Comparison of ENCODE assay signal across 14 cellular contexts in the genomic region with DNA sequence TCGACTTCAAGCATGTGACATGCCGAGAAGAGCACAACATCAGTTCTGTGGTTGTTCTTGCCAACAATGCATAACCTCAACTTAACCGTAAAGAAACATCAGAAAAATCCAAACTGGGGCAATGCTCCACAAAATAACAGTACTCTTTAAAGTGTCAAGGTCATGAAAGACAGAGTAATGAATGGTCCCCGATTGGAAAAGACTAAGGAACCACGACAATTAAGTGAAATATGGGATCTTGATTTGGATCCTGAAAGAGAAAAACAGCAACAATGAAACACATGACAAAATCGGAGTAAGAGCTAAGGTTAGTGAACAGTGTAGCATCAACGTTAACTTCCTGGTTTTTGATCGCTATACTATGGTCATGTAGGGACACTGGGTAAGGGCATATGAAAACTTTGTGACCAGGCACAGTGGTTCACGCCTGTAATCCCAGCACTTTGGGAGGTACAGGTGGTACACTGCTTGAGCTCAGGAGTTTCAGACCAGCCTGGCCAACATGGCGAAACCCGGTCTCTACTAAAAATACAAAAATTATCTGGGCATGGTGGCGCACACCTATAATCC. TPM values are rescaled to one million over a fixed set of nuclear protein-coding genes. Genes with fewer than 3 reads are reported as not detected.
DNase-seq lines count a peak whose midpoint lies in the region; ATAC-seq and TF ChIP-seq lines count a peak whose summit lies in the region.
"Had no signal": no experiment of that assay in that cellular context is flagged by ENCODE, and none has a peak within 500 bp of the region (broad histone marks: within the 10 kb centered on the region; RNA-seq: fewer than 3 reads in every experiment).

No MANE protein-coding gene starts in this region.

- intact Hi-C loops in CD4-positive, alpha-beta T cell (cut with DNase I, micrococcal nuclease) = loop anchor here in 1 of 2 experiments (1.0 to 2.0 kb wide), 3 partner anchors 7 to 65 kb away; no protein-coding TSS in a partner anchor
- intact Hi-C loops in activated T-helper 2 cell treated with anti-CD3 and anti-CD28 coated beads, Interferon-gamma antibody, Interleukin-2, Interleukin-4, amounts not matched to agents 10 μg/mL and 5 μg/mL and 100 μg/mL, durations not matched to agents 14 hours and 24 hours and 36 hours (cut with micrococcal nuclease) = loop anchor here (1.0 to 2.0 kb wide), 2 partner anchors 29 to 65 kb away; no protein-coding TSS in a partner anchor

- peak overlapping the region; percentile 30 for H3K4me3 ChIP-seq in Jurkat, Clone E6-1 (ENCODE audit: low read length)
- H3K4me3 ChIP-seq: tibial nerve had no signal

- peaks cover 4% of the 10 kb centered on the region for H3K9me3 Mint-ChIP-seq in CD4-positive, alpha-beta T cell
- peaks cover 35% of the 10 kb centered on the region for H3K9me3 Mint-ChIP-seq in activated T-helper 2 cell treated with anti-CD3 and anti-CD28 coated beads, Interferon-gamma antibody, Interleukin-2, Interleukin-4, amounts not matched to agents 10 μg/mL and 5 μg/mL and 100 μg/mL, durations not matched to agents 14 hours and 24 hours and 36 hours
- peaks cover 0 to 23% (median 7%) of the 10 kb centered on the region in 9 donors for H3K9me3 Mint-ChIP-seq in naive thymus-derived CD8-positive, alpha-beta T cell

- peak overlapping the region; percentile 76 for H3K27ac ChIP-seq in CD4-positive, alpha-beta T cell (ENCODE audit: low read depth, low read length)
- H3K27ac ChIP-seq: parathyroid adenoma had no signal

- CTCF ChIA-PET in CD4-positive, alpha-beta T cell (lab: Charles Lee) = interaction anchor here (0.9 to 2.2 kb wide), 5 partner anchors 11 to 94 kb away, joined by 3 to 16 read pairs (median 4); no protein-coding TSS in a partner anchor

- H3K9me3 ChIP-seq in CD4-positive, alpha-beta T cell (ENCODE audit: control insufficient read depth, low read length) = no peaks in the 10 kb centered on the region
- H3K9me3 ChIP-seq: BE2C, SK-N-SH had no signal

- no peak for TF ChIP-seq CTCF in CD4-positive, alpha-beta T cell (IDR thresholded peaks at IDR 0.05)

- peak overlapping the region; percentile 87 for H3K4me3 Mint-ChIP-seq in CD4-positive, alpha-beta T cell
- H3K4me3 Mint-ChIP-seq in activated T-helper 2 cell treated with anti-CD3 and anti-CD28 coated beads, Interferon-gamma antibody, Interleukin-2, Interleukin-4, amounts not matched to agents 10 μg/mL and 5 μg/mL and 100 μg/mL, durations not matched to agents 14 hours and 24 hours and 36 hours (ENCODE audit: low read depth) = peak overlapping the region; percentile 83
- peak overlapping the region; percentile 71 to 93 (median 86) for H3K4me3 Mint-ChIP-seq in naive thymus-derived CD8-positive, alpha-beta T cell
- H3K4me3 Mint-ChIP-seq: WTC11 had no signal

- H3K27me3 Mint-ChIP-seq in CD4-positive, alpha-beta T cell = no peaks in the 10 kb centered on the region
- no peaks in the 10 kb centered on the region for H3K27me3 Mint-ChIP-seq in activated T-helper 2 cell treated with anti-CD3 and anti-CD28 coated beads, Interferon-gamma antibody, Interleukin-2, Interleukin-4, amounts not matched to agents 10 μg/mL and 5 μg/mL and 100 μg/mL, durations not matched to agents 14 hours and 24 hours and 36 hours (ENCODE audit: low read depth)
- H3K27me3 Mint-ChIP-seq in naive thymus-derived CD8-positive, alpha-beta T cell = no peaks in the 10 kb centered on the region

- peaks cover 79% of the 10 kb centered on the region for H3K36me3 Mint-ChIP-seq in CD4-positive, alpha-beta T cell (ENCODE audit: low read depth)
- peaks cover 63% of the 10 kb centered on the region for H3K36me3 Mint-ChIP-seq in activated T-helper 2 cell treated with anti-CD3 and anti-CD28 coated beads, Interferon-gamma antibody, Interleukin-2, Interleukin-4, amounts not matched to agents 10 μg/mL and 5 μg/mL and 100 μg/mL, durations not matched to agents 14 hours and 24 hours and 36 hours (ENCODE audit: low read depth)
- H3K36me3 Mint-ChIP-seq in naive thymus-derived CD8-positive, alpha-beta T cell = peaks cover 31 to 59% (median 53%) of the 10 kb centered on the region in 3 donors

- POLR2A ChIA-PET in CD4-positive, alpha-beta T cell (lab: Charles Lee) = interaction anchor here (0.6 to 9.5 kb wide), 24 partner anchors 8 to 215 kb away, joined by 3 to 141 read pairs (median 4); a partner anchor contains a TSS
- POLR2A ChIA-PET in naive thymus-derived CD8-positive, alpha-beta T cell (lab: Charles Lee) = interaction anchor here (0.5 to 13.6 kb wide), 14 partner anchors 7 to 229 kb away, joined by 3 to 248 read pairs (median 6); a partner anchor contains a TSS

- H3K4me1 Mint-ChIP-seq in CD4-positive, alpha-beta T cell (ENCODE audit: low read depth) = peaks cover 79% of the 10 kb centered on the region
- peaks cover 64% of the 10 kb centered on the region for H3K4me1 Mint-ChIP-seq in activated T-helper 2 cell treated with anti-CD3 and anti-CD28 coated beads, Interferon-gamma antibody, Interleukin-2, Interleukin-4, amounts not matched to agents 10 μg/mL and 5 μg/mL and 100 μg/mL, durations not matched to agents 14 hours and 24 hours and 36 hours (ENCODE audit: low read depth)
- peaks cover 37 to 82% (median 75%) of the 10 kb centered on the region in 4 donors for H3K4me1 Mint-ChIP-seq in naive thymus-derived CD8-positive, alpha-beta T cell
- H3K4me1 Mint-ChIP-seq: WTC11 had no signal

- no peaks in the 10 kb centered on the region for H3K27me3 ChIP-seq in CD4-positive, alpha-beta T cell (ENCODE audit: control insufficient read depth, insufficient read depth, low read length)
- H3K27me3 ChIP-seq: BE2C, tibial nerve had no signal

- peak in 1 of 10 experiments; percentile 26 for DNase-seq in CD4-positive, alpha-beta T cell
- peak; percentile 85 for DNase-seq in Jurkat, Clone E6-1 (ENCODE audit: low read depth, low spot score)
- DNase-seq in activated T-helper 2 cell treated with anti-CD3 and anti-CD28 coated beads, Interferon-gamma antibody, Interleukin-2, Interleukin-4, amounts not matched to agents 10 μg/mL and 5 μg/mL and 100 μg/mL, durations not matched to agents 14 hours and 24 hours and 36 hours (ENCODE audit: low spot score) = peak; percentile 30
- peak in 7 of 10 donors; percentile 25 to 83 (median 60) for DNase-seq in naive thymus-derived CD8-positive, alpha-beta T cell
- no peak for DNase-seq in GOT3 (lab: John Stamatoyannopoulos, UW)
- DNase-seq: BE2C, cerebellar nuclear complex, EL, SK-N-SH had no signal

- peak; percentile 62 for ATAC-seq in CD4-positive, alpha-beta T cell (ENCODE audit: poor library complexity)
- peak; percentile 69 to 75 for ATAC-seq in naive thymus-derived CD8-positive, alpha-beta T cell
- ATAC-seq in GM21367 (IDR thresholded peaks at IDR 0.05; ENCODE audit: unreplicated experiment) (no peak), HG03432 (IDR thresholded peaks at IDR 0.05; ENCODE audit: unreplicated experiment) (no peak)
- ATAC-seq: WTC11 had no signal

- peak overlapping the region; percentile 92 for H3K27ac Mint-ChIP-seq in CD4-positive, alpha-beta T cell
- H3K27ac Mint-ChIP-seq in activated T-helper 2 cell treated with anti-CD3 and anti-CD28 coated beads, Interferon-gamma antibody, Interleukin-2, Interleukin-4, amounts not matched to agents 10 μg/mL and 5 μg/mL and 100 μg/mL, durations not matched to agents 14 hours and 24 hours and 36 hours = peak overlapping the region; percentile 99
- H3K27ac Mint-ChIP-seq in naive thymus-derived CD8-positive, alpha-beta T cell = peak overlapping the region; percentile 91 to 98 (median 96)
- H3K27ac Mint-ChIP-seq: WTC11 had no signal

RNA-seq across cellular contexts. Expression of a gene that starts 55.2 kb away (rescaled TPM):
- total RNA-seq in CD4-positive, alpha-beta T cell = 10 to 100 TPM; 17.1 to 17.5 TPM
- polyA plus RNA-seq in Jurkat, Clone E6-1 (2012; ENCODE audit: insufficient read depth, insufficient read length) = 44.8 TPM
- total RNA-seq in activated T-helper 2 cell treated with anti-CD3 and anti-CD28 coated beads, Interferon-gamma antibody, Interleukin-2, Interleukin-4, amounts not matched to agents 10 μg/mL and 5 μg/mL and 100 μg/mL, durations not matched to agents 14 hours and 24 hours and 36 hours = 39.6 and 40.1 TPM in 2 replicates
- total RNA-seq in naive thymus-derived CD8-positive, alpha-beta T cell = 10 to 100 TPM; 41.3 to 45.1 TPM
- 10 to 100 TPM; 32.1 to 41.7 (median 36.3) TPM for polyA plus RNA-seq in naive thymus-derived CD8-positive, alpha-beta T cell

RNA-seq across cellular contexts. Expression of a gene that starts 55.3 kb away (rescaled TPM):
- total RNA-seq in CD4-positive, alpha-beta T cell = 10 to 100 TPM; 29.2 to 30.1 TPM
- 41.6 TPM for polyA plus RNA-seq in Jurkat, Clone E6-1 (2012; ENCODE audit: insufficient read depth, insufficient read length)
- 20.9 and 23.9 TPM in 2 replicates for total RNA-seq in activated T-helper 2 cell treated with anti-CD3 and anti-CD28 coated beads, Interferon-gamma antibody, Interleukin-2, Interleukin-4, amounts not matched to agents 10 μg/mL and 5 μg/mL and 100 μg/mL, durations not matched to agents 14 hours and 24 hours and 36 hours
- total RNA-seq in naive thymus-derived CD8-positive, alpha-beta T cell = 10 to 100 TPM; 44.9 to 48.6 TPM
- 10 to 100 TPM; 29.8 to 43.8 (median 42.4) TPM for polyA plus RNA-seq in naive thymus-derived CD8-positive, alpha-beta T cell

Comparison
In these comparisons a context has a peak if more than half of its experiments do, and no peak if none do; other contexts are left out.
1. ATAC-seq: peak in CD4-positive, alpha-beta T cell (single experiment) and naive thymus-derived CD8-positive, alpha-beta T cell (2 of 2); none in GM21367 (single experiment) and HG03432 (single experiment).
2. Peak in every context shown above with its lines, with median percentiles within 50 percentile points of each other: H3K27ac Mint-ChIP-seq and H3K4me3 Mint-ChIP-seq.